Comparison of ENCODE assay signal across 12 cellular contexts in genomic region chr14:64761441-64762043, GRCh38. TPM values are rescaled to one million over a fixed set of nuclear protein-coding genes. Genes with fewer than 3 reads are reported as not detected.
DNase-seq lines count a peak whose midpoint lies in the region; ATAC-seq, FAIRE-seq and TF ChIP-seq lines count a peak whose summit lies in the region.
"Had no signal": no experiment of that assay in that cellular context is flagged by ENCODE, and none has a peak within 500 bp of the region (broad histone marks: within the 10 kb centered on the region; RNA-seq: fewer than 3 reads in every experiment).

No MANE protein-coding gene starts in this region.

- H3K4me3 Mint-ChIP-seq in neural progenitor cell = peak overlapping the region; percentile 16
- H3K4me3 Mint-ChIP-seq in stimulated activated naive CD8-positive, alpha-beta T cell treated with anti-CD3 and anti-CD28 coated beads, Interleukin-15, amount 100 ng/mL, for 72 hours = no peak overlapping the region
- H3K4me3 Mint-ChIP-seq: activated CD4-positive, alpha-beta memory T cell treated with anti-CD3 and anti-CD28 coated beads for 36 hours; naive thymus-derived CD8-positive, alpha-beta T cell had no signal

- no peak for TF ChIP-seq POLR2A in endothelial cell of umbilical vein (IDR thresholded peaks at IDR 0.05; ENCODE audit: low read depth, low read length)

- TF ChIP-seq CTCF in endothelial cell of umbilical vein (IDR thresholded peaks at IDR 0.05; ENCODE audit: extremely low read depth in 1 of 2, insufficient read depth in 1 of 2, low read depth in 1 of 2, low read length in 2 of 2) = no peak
- no peak for TF ChIP-seq CTCF in neural progenitor cell (IDR thresholded peaks at IDR 0.05)

- intact Hi-C loops in endothelial cell of umbilical vein (cut with micrococcal nuclease) = loop anchor here (2.0 to 5.0 kb wide), 5 partner anchors 57 to 249 kb away; partner anchors contain the start of genes FNTB, HSPA2 and PLEKHG3

- peaks cover 51% of the 10 kb centered on the region for H3K4me1 Mint-ChIP-seq in neural progenitor cell
- peaks cover 12% of the 10 kb centered on the region for H3K4me1 Mint-ChIP-seq in stimulated activated naive CD8-positive, alpha-beta T cell treated with anti-CD3 and anti-CD28 coated beads, Interleukin-15, amount 100 ng/mL, for 72 hours

- dilution Hi-C loops in endothelial cell of umbilical vein (cut with MboI; ENCODE audit: extremely low pct_ligation_motif_present, low sequenced_read_pairs) = no loop called here

- H2AFZ ChIP-seq in endothelial cell of umbilical vein (ENCODE audit: low read depth, low read length) = no peak overlapping the region
- H2AFZ ChIP-seq in neural progenitor cell (replicated peaks) = no peak overlapping the region

- peaks cover 35 to 63% (median 56%) of the 10 kb centered on the region in 10 experiments for H3K4me1 ChIP-seq in BLaER1 treated with 17β-estradiol and CSF1 and Interleukin-3, amounts not matched to agents 10 nM and 100 nM
- H3K4me1 ChIP-seq in endothelial cell of umbilical vein (ENCODE audit: control insufficient read depth, extremely low read depth, insufficient read depth, low read length) (peaks cover 21% of the 10 kb centered on the region), neural progenitor cell (peaks cover 45% of the 10 kb centered on the region)

- peak overlapping the region in 1 of 10 experiments; percentile 60; a peak in 2 of 20 replicates for H3K4me3 ChIP-seq in BLaER1 treated with 17β-estradiol and CSF1 and Interleukin-3, amounts not matched to agents 10 nM and 100 nM
- no peak overlapping the region for H3K4me3 ChIP-seq in endothelial cell of umbilical vein (replicated peaks in 1 of 3; ENCODE audit: insufficient read depth in 1 of 3, low read depth in 1 of 3, low read length in 3 of 3)
- H3K4me3 ChIP-seq in neural progenitor cell = no peak overlapping the region

- ATAC-seq in HG03175 (IDR thresholded peaks at IDR 0.05; ENCODE audit: unreplicated experiment) = no peak
- no peak for ATAC-seq in stimulated activated naive CD8-positive, alpha-beta T cell treated with anti-CD3 and anti-CD28 coated beads, Interleukin-15, amount 100 ng/mL, for 72 hours
- ATAC-seq: naive thymus-derived CD8-positive, alpha-beta T cell had no signal

- H4K20me1 ChIP-seq in BLaER1 treated with 17β-estradiol and CSF1 and Interleukin-3, amounts not matched to agents 10 nM and 100 nM = no peaks in the 10 kb centered on the region
- H4K20me1 ChIP-seq in endothelial cell of umbilical vein (replicated peaks; ENCODE audit: control insufficient read depth, extremely low read depth, insufficient read depth, low read length) (no peaks in the 10 kb centered on the region), neural progenitor cell (ENCODE audit: low read depth) (no peaks in the 10 kb centered on the region)

- no peaks in the 10 kb centered on the region for H3K9me1 ChIP-seq in endothelial cell of umbilical vein (replicated peaks; ENCODE audit: control insufficient read depth, extremely low read depth, insufficient read depth, low read length)

- no TSS peak for BruUV-seq in endothelial cell of umbilical vein (replicated peaks; lab: Mats Ljungman, UMichigan)

- H3K79me2 ChIP-seq in endothelial cell of umbilical vein (ENCODE audit: control insufficient read depth, insufficient read depth, low read length) (no peaks in the 10 kb centered on the region), neural progenitor cell (ENCODE audit: low read depth) (no peaks in the 10 kb centered on the region)

- H3F3A ChIP-seq in neural progenitor cell (ENCODE audit: low read depth) = peaks cover 12% of the 10 kb centered on the region

- H3K27ac Mint-ChIP-seq in neural progenitor cell = no peak overlapping the region
- peak overlapping the region in 1 of 2 donors; percentile 28 for H3K27ac Mint-ChIP-seq in stimulated activated naive CD8-positive, alpha-beta T cell treated with anti-CD3 and anti-CD28 coated beads, Interleukin-15, amount 100 ng/mL, for 72 hours
- H3K27ac Mint-ChIP-seq: activated CD4-positive, alpha-beta memory T cell treated with anti-CD3 and anti-CD28 coated beads for 36 hours had no signal

- H3K9ac ChIP-seq in BLaER1 treated with 17β-estradiol and CSF1 and Interleukin-3, amounts not matched to agents 10 nM and 100 nM = peak overlapping the region in 4 of 11 experiments; percentile 24 to 75 (median 57); a peak in 4 of 22 replicates
- H3K9ac ChIP-seq in endothelial cell of umbilical vein (replicated peaks; ENCODE audit: extremely low read depth, insufficient read depth, low read length) (no peak overlapping the region), neural progenitor cell (no peak overlapping the region)

- H3K27ac ChIP-seq in BLaER1 treated with 17β-estradiol and CSF1 and Interleukin-3, amounts not matched to agents 10 nM and 100 nM = peak overlapping the region in 4 of 11 experiments; percentile 26 to 61 (median 44); a peak in 6 of 22 replicates
- H3K27ac ChIP-seq in endothelial cell of umbilical vein (ENCODE audit: insufficient read depth, low read depth, low read length) = peak overlapping the region; percentile 32
- H3K27ac ChIP-seq in neural progenitor cell = no peak overlapping the region

- no peaks in the 10 kb centered on the region for H3K9me3 Mint-ChIP-seq in neural progenitor cell
- H3K9me3 Mint-ChIP-seq in stimulated activated naive CD8-positive, alpha-beta T cell treated with anti-CD3 and anti-CD28 coated beads, Interleukin-15, amount 100 ng/mL, for 72 hours = no peaks in the 10 kb centered on the region
- H3K9me3 Mint-ChIP-seq: activated CD4-positive, alpha-beta memory T cell treated with anti-CD3 and anti-CD28 coated beads for 36 hours; naive thymus-derived CD8-positive, alpha-beta T cell had no signal

- peak overlapping the region; percentile 90 to 97 (median 95) for H3K4me2 ChIP-seq in BLaER1 treated with 17β-estradiol and CSF1 and Interleukin-3, amounts not matched to agents 10 nM and 100 nM
- H3K4me2 ChIP-seq in endothelial cell of umbilical vein (ENCODE audit: insufficient read depth, low read length) (peak overlapping the region; percentile 38), neural progenitor cell (no peak overlapping the region)

- CTCF ChIA-PET in endothelial cell of umbilical vein (lab: Charles Lee) = interaction anchor here (0.7 to 2.5 kb wide), 18 partner anchors 10 to 417 kb away, joined by 3 to 28 read pairs (median 4); partner anchors contain the start of gene PLEKHG3

- no peaks in the 10 kb centered on the region for H3K36me3 Mint-ChIP-seq in neural progenitor cell
- H3K36me3 Mint-ChIP-seq: activated CD4-positive, alpha-beta memory T cell treated with anti-CD3 and anti-CD28 coated beads for 36 hours; naive thymus-derived CD8-positive, alpha-beta T cell had no signal

- H3K36me3 ChIP-seq in BLaER1 treated with 17β-estradiol and CSF1 and Interleukin-3, amounts not matched to agents 10 nM and 100 nM = no peaks in the 10 kb centered on the region
- H3K36me3 ChIP-seq in endothelial cell of umbilical vein (ENCODE audit: control insufficient read depth in 2 of 2, extremely low read depth in 1 of 2, insufficient read depth in 2 of 2, low read length in 2 of 2) (no peaks in the 10 kb centered on the region), neural progenitor cell (no peaks in the 10 kb centered on the region)

- peaks cover 0 to 4% (median 0%) of the 10 kb centered on the region in 11 experiments; a peak in 1 of 22 replicates for H3K27me3 ChIP-seq in BLaER1 treated with 17β-estradiol and CSF1 and Interleukin-3, amounts not matched to agents 10 nM and 100 nM
- H3K27me3 ChIP-seq in endothelial cell of umbilical vein (ENCODE audit: control insufficient read depth in 2 of 2, insufficient read depth in 2 of 2, low read length in 2 of 2) (no peaks in the 10 kb centered on the region), neural progenitor cell (peaks cover 8% of the 10 kb centered on the region)

- peaks cover 19% of the 10 kb centered on the region for H3K27me3 Mint-ChIP-seq in neural progenitor cell (ENCODE audit: insufficient read depth, low read depth)
- H3K27me3 Mint-ChIP-seq in stimulated activated naive CD8-positive, alpha-beta T cell treated with anti-CD3 and anti-CD28 coated beads, Interleukin-15, amount 100 ng/mL, for 72 hours = peaks cover 32% of the 10 kb centered on the region
- H3K27me3 Mint-ChIP-seq: activated CD4-positive, alpha-beta memory T cell treated with anti-CD3 and anti-CD28 coated beads for 36 hours had no signal

- POLR2A ChIA-PET in endothelial cell of umbilical vein (lab: Charles Lee) = no interaction called here

- peak; percentile 83 for DNase-seq in NCI-H1105 treated with DMSO at 0.1 percent for 48 hours (lab: John Stamatoyannopoulos, UW)
- DNase-seq in endothelial cell of umbilical vein (ENCODE audit: low read depth, low spot score) = no peak
- no peak for DNase-seq in neural progenitor cell (ENCODE audit: low spot score)
- no peak for DNase-seq in C1 segment of cervical spinal cord (lab: John Stamatoyannopoulos, UW)
- no peak for DNase-seq in stimulated activated naive CD8-positive, alpha-beta T cell treated with anti-CD3 and anti-CD28 coated beads, Interleukin-15, amount 100 ng/mL, for 72 hours
- DNase-seq in NCI-H748 treated with DMSO at 0.1 percent for 48 hours (lab: John Stamatoyannopoulos, UW) = no peak
- DNase-seq: GF-D8; NK-92 treated with Interleukin-12 subunit alpha and Interleukin-12 subunit beta, amount 100 ng/mL, for 24 hours had no signal

- no peaks in the 10 kb centered on the region for H3K9me3 ChIP-seq in BLaER1 treated with 17β-estradiol and CSF1 and Interleukin-3, amounts not matched to agents 10 nM and 100 nM (replicated peaks in 1 of 11)
- no peaks in the 10 kb centered on the region for H3K9me3 ChIP-seq in endothelial cell of umbilical vein (replicated peaks; ENCODE audit: control insufficient read depth, insufficient read depth, low read length)
- H3K9me3 ChIP-seq in neural progenitor cell (ENCODE audit: low read depth) = no peaks in the 10 kb centered on the region

- FAIRE-seq in endothelial cell of umbilical vein (lab: Jason Lieb, UNC) = no peak

TF ChIP-seq in endothelial cell of umbilical vein, 7 proteins besides CTCF, POLR2A, EP300 and RAD21 (continues in another document):
- TF ChIP-seq GATA2 (IDR thresholded peaks at IDR 0.05; ENCODE audit: insufficient read depth, insufficient read length, low read depth, low read length) (no peak), MAX (IDR thresholded peaks at IDR 0.05; ENCODE audit: insufficient read depth, insufficient read length) (no peak)

RNA-seq across cellular contexts. Expression of gene PLEKHG3, which starts 57.3 kb away (rescaled TPM):
- 6.9 and 8.0 TPM in 2 replicates for total RNA-seq in endothelial cell of umbilical vein
- 6.6 and 12.4 TPM in 2 replicates for polyA plus RNA-seq in endothelial cell of umbilical vein
- polyA plus RNA-seq in endothelial cell of umbilical vein (2011; cell fraction: cytosol; rRNA removed) = 6.5 and 7.2 TPM in 2 replicates
- 24.3 and 25.4 TPM in 2 replicates for polyA plus RNA-seq in endothelial cell of umbilical vein (2011; cell fraction: nucleus; rRNA removed)
- 6.9 and 10.1 TPM in 2 replicates for polyA plus RNA-seq in endothelial cell of umbilical vein (2012)
- 9.2 and 10.9 TPM in 2 replicates for polyA minus RNA-seq in endothelial cell of umbilical vein
- polyA minus RNA-seq in endothelial cell of umbilical vein (2011; cell fraction: cytosol; rRNA and poly(A)+ RNA removed) = 17.1 TPM
- 5.8 and 8.1 TPM in 2 replicates for polyA minus RNA-seq in endothelial cell of umbilical vein (2011; cell fraction: nucleus; rRNA and poly(A)+ RNA removed)
- total RNA-seq in neural progenitor cell (ENCODE audit: low replicate concordance) = 12.6 and 50.0 TPM in 2 replicates
